In genomic region chr11:359181-359714, GRCh38 we compare ENCODE assay signal across 17 cellular contexts. TPM values are rescaled to one million over a fixed set of nuclear protein-coding genes. Genes with fewer than 3 reads are reported as not detected.
A peak's percentile ranks its signal among the peaks of the same experiment; 100 is the strongest.
DNase-seq lines count a peak whose midpoint lies in the region; ATAC-seq and TF ChIP-seq lines count a peak whose summit lies in the region.
"Had no signal": no experiment of that assay in that cellular context is flagged by ENCODE, and none has a peak within 500 bp of the region (broad histone marks: within the 10 kb centered on the region; RNA-seq: fewer than 3 reads in every experiment).

No MANE protein-coding gene starts in this region.

- CTCF ChIA-PET in CD4-positive, alpha-beta memory T cell (lab: Charles Lee; ENCODE audit: partially characterized antibody), result interaction anchor here (0.9 to 1.8 kb wide), 3 partner anchors 54 to 108 kb away, joined by 4 to 7 read pairs (median 5); no protein-coding TSS in a partner anchor

- peaks cover 4 to 19% (median 14%) of the 10 kb centered on the region in 4 donors for H3K4me1 Mint-ChIP-seq in CD4-positive, alpha-beta memory T cell
- peaks cover 17% of the 10 kb centered on the region for H3K4me1 Mint-ChIP-seq in activated naive CD8-positive, alpha-beta T cell treated with anti-CD3 and anti-CD28 coated beads, Interleukin-2, amount 10 ng/mL, durations not matched to agents 7 days and 5 days
- H3K4me1 Mint-ChIP-seq in natural killer cell treated with Interleukin-12 subunit alpha and Interleukin-12 subunit beta and Interleukin-15 and Interleukin-18, amount 100 ng/mL, for 72 hours (ENCODE audit: low read depth in 2 of 2), result peaks cover 15 to 16% of the 10 kb centered on the region in 2 donors

- no peak for TF ChIP-seq CTCF in vagina (IDR thresholded peaks at IDR 0.05)

- no peaks in the 10 kb centered on the region for H3K27me3 ChIP-seq in CD4-positive, alpha-beta memory T cell (ENCODE audit: insufficient read depth, low read length)
- no peaks in the 10 kb centered on the region for H3K27me3 ChIP-seq in vagina
- H3K27me3 ChIP-seq: upper lobe of left lung had no signal

- peak overlapping the region in 1 of 8 donors; percentile 18 for H3K4me3 Mint-ChIP-seq in CD4-positive, alpha-beta memory T cell
- no peak overlapping the region for H3K4me3 Mint-ChIP-seq in activated naive CD8-positive, alpha-beta T cell treated with anti-CD3 and anti-CD28 coated beads, Interleukin-2, amount 10 ng/mL, durations not matched to agents 7 days and 5 days
- H3K4me3 Mint-ChIP-seq in natural killer cell treated with Interleukin-12 subunit alpha and Interleukin-12 subunit beta and Interleukin-15 and Interleukin-18, amount 100 ng/mL, for 72 hours, result peak overlapping the region; percentile 7
- H3K4me3 Mint-ChIP-seq: brain, endodermal cell had no signal

- H3K36me3 ChIP-seq in CD4-positive, alpha-beta memory T cell (ENCODE audit: insufficient read depth, low read length), result no peaks in the 10 kb centered on the region
- no peaks in the 10 kb centered on the region for H3K36me3 ChIP-seq in vagina
- H3K36me3 ChIP-seq: upper lobe of left lung had no signal

- peaks cover 19% of the 10 kb centered on the region for H3K4me1 ChIP-seq in CD4-positive, alpha-beta memory T cell (ENCODE audit: insufficient read depth, low read length)
- peaks cover 10% of the 10 kb centered on the region for H3K4me1 ChIP-seq in vagina

- H3K9me3 ChIP-seq in CD4-positive, alpha-beta memory T cell (ENCODE audit: control insufficient read depth in 1 of 2, low read length in 2 of 2), result peaks cover 0 to 7% of the 10 kb centered on the region in 2 donors
- H3K9me3 ChIP-seq in vagina, result no peaks in the 10 kb centered on the region

- POLR2A ChIA-PET in CD4-positive, alpha-beta memory T cell (lab: Charles Lee; ENCODE audit: partially characterized antibody), result interaction anchor here (0.6 to 2.2 kb wide), 9 partner anchors 9 to 159 kb away, joined by 3 to 9 read pairs (median 3); no protein-coding TSS in a partner anchor
- POLR2A ChIA-PET in activated naive CD8-positive, alpha-beta T cell treated with anti-CD3 and anti-CD28 coated beads, Interleukin-2, amount 10 ng/mL, durations not matched to agents 7 days and 5 days (lab: Charles Lee), result interaction anchor here (0.6 to 1.8 kb wide), 5 partner anchors 11 to 84 kb away, joined by 3 to 6 read pairs (median 3); partner anchors contain the start of gene IFITM2

- no peak overlapping the region for H3K4me3 ChIP-seq in CD4-positive, alpha-beta memory T cell (ENCODE audit: low read length in 2 of 2)
- no peak overlapping the region for H3K4me3 ChIP-seq in vagina
- H3K4me3 ChIP-seq: upper lobe of left lung had no signal

- H3K27me3 Mint-ChIP-seq in CD4-positive, alpha-beta memory T cell, result no peaks in the 10 kb centered on the region
- H3K27me3 Mint-ChIP-seq in activated naive CD8-positive, alpha-beta T cell treated with anti-CD3 and anti-CD28 coated beads, Interleukin-2, amount 10 ng/mL, durations not matched to agents 7 days and 5 days, result peaks cover 5% of the 10 kb centered on the region
- no peaks in the 10 kb centered on the region for H3K27me3 Mint-ChIP-seq in natural killer cell treated with Interleukin-12 subunit alpha and Interleukin-12 subunit beta and Interleukin-15 and Interleukin-18, amount 100 ng/mL, for 72 hours

- DNase-seq in CD4-positive, alpha-beta memory T cell, result peak in 4 of 5 donors; percentile 20 to 65 (median 30)
- DNase-seq in M059J (ENCODE audit: low read depth), result peak; percentile 43
- DNase-seq in activated naive CD8-positive, alpha-beta T cell treated with anti-CD3 and anti-CD28 coated beads, Interleukin-2, amount 10 ng/mL, durations not matched to agents 7 days and 5 days, result peak; percentile 26
- DNase-seq in natural killer cell treated with Interleukin-12 subunit alpha and Interleukin-12 subunit beta and Interleukin-15 and Interleukin-18, amount 100 ng/mL, for 72 hours (ENCODE audit: low spot score), result no peak
- DNase-seq in NCI-H69 (lab: John Stamatoyannopoulos, UW), result no peak
- no peak for DNase-seq in AG08395 (ENCODE audit: low spot score)
- DNase-seq in RPMI8226, result no peak
- no peak for DNase-seq in vagina (ENCODE audit: extremely low spot score in 2 of 2)
- DNase-seq: activated CD4-positive, alpha-beta T cell treated with anti-CD3 and anti-CD28 coated beads, Interleukin-2, amount 50 U/mL, for 4 hours; Calu3; endodermal cell; left colon; NCI-H1930; NCI-H774; upper lobe of left lung had no signal

- H3K36me3 Mint-ChIP-seq in CD4-positive, alpha-beta memory T cell, result peaks cover 0 to 5% of the 10 kb centered on the region in 2 donors
- H3K36me3 Mint-ChIP-seq in activated naive CD8-positive, alpha-beta T cell treated with anti-CD3 and anti-CD28 coated beads, Interleukin-2, amount 10 ng/mL, durations not matched to agents 7 days and 5 days, result no peaks in the 10 kb centered on the region
- H3K36me3 Mint-ChIP-seq in natural killer cell treated with Interleukin-12 subunit alpha and Interleukin-12 subunit beta and Interleukin-15 and Interleukin-18, amount 100 ng/mL, for 72 hours, result no peaks in the 10 kb centered on the region
- H3K36me3 Mint-ChIP-seq: brain had no signal

- H3K27ac Mint-ChIP-seq in CD4-positive, alpha-beta memory T cell, result peak overlapping the region in 2 of 7 donors; percentile 65 to 72
- H3K27ac Mint-ChIP-seq in activated naive CD8-positive, alpha-beta T cell treated with anti-CD3 and anti-CD28 coated beads, Interleukin-2, amount 10 ng/mL, durations not matched to agents 7 days and 5 days, result no peak overlapping the region
- H3K27ac Mint-ChIP-seq in natural killer cell treated with Interleukin-12 subunit alpha and Interleukin-12 subunit beta and Interleukin-15 and Interleukin-18, amount 100 ng/mL, for 72 hours, result peak overlapping the region in 1 of 2 donors; percentile 7
- H3K27ac Mint-ChIP-seq: brain, endodermal cell had no signal

- no peak for TF ChIP-seq POLR2A in vagina (IDR thresholded peaks at IDR 0.05)

- intact Hi-C loops in CD4-positive, alpha-beta memory T cell (cut with micrococcal nuclease), result no loop called here
- intact Hi-C loops in vagina (cut with DNase I), result loop anchor here (5.0 kb wide), 3 partner anchors 52 to 158 kb away; partner anchors contain the start of genes BET1L, IFITM2 and RIC8A

- no peak overlapping the region for H3K27ac ChIP-seq in CD4-positive, alpha-beta memory T cell (ENCODE audit: low read depth, low read length)
- H3K27ac ChIP-seq in vagina, result no peak overlapping the region
- H3K27ac ChIP-seq: upper lobe of left lung had no signal

- no peak for ATAC-seq in activated naive CD8-positive, alpha-beta T cell treated with anti-CD3 and anti-CD28 coated beads, Interleukin-2, amount 10 ng/mL, durations not matched to agents 7 days and 5 days (ENCODE audit: low read depth)
- peak; percentile 79 to 84 for ATAC-seq in natural killer cell treated with Interleukin-12 subunit alpha and Interleukin-12 subunit beta and Interleukin-15 and Interleukin-18, amount 100 ng/mL, for 72 hours
- ATAC-seq: left colon had no signal

- H3K9me3 Mint-ChIP-seq in CD4-positive, alpha-beta memory T cell, result peaks cover 0 to 6% (median under 1%) of the 10 kb centered on the region in 8 donors
- peaks cover 3% of the 10 kb centered on the region for H3K9me3 Mint-ChIP-seq in activated naive CD8-positive, alpha-beta T cell treated with anti-CD3 and anti-CD28 coated beads, Interleukin-2, amount 10 ng/mL, durations not matched to agents 7 days and 5 days
- no peaks in the 10 kb centered on the region for H3K9me3 Mint-ChIP-seq in natural killer cell treated with Interleukin-12 subunit alpha and Interleukin-12 subunit beta and Interleukin-15 and Interleukin-18, amount 100 ng/mL, for 72 hours

RNA-seq across cellular contexts. Expression of gene B4GALNT4, which starts 10.1 kb away (rescaled TPM):
- total RNA-seq in CD4-positive, alpha-beta memory T cell, result 1 to 10 TPM; 2.2 to 2.4 TPM
- not detected for polyA plus RNA-seq in CD4-positive, alpha-beta memory T cell
- total RNA-seq in M059J (2014; rRNA removed; shearing (Covaris generic)), result 2.8 and 9.4 TPM in 2 replicates
- total RNA-seq in activated naive CD8-positive, alpha-beta T cell treated with anti-CD3 and anti-CD28 coated beads, Interleukin-2, amount 10 ng/mL, durations not matched to agents 7 days and 5 days, result 1 to 10 TPM; 1.1 TPM
- under 1 TPM in 1 of 2 donors, not detected in 1; 0.50 TPM for total RNA-seq in natural killer cell treated with Interleukin-12 subunit alpha and Interleukin-12 subunit beta and Interleukin-15 and Interleukin-18, amount 100 ng/mL, for 72 hours
- 15.5 TPM for total RNA-seq in vagina

RNA-seq across cellular contexts. Expression of gene PKP3, which starts 34.8 kb away (rescaled TPM):
- not detected for total RNA-seq in CD4-positive, alpha-beta memory T cell
- under 1 TPM in 1 of 2 donors, not detected in 1; 0.14 TPM for polyA plus RNA-seq in CD4-positive, alpha-beta memory T cell
- total RNA-seq in M059J (2014; rRNA removed; shearing (Covaris generic)), result 7.9 and 10.6 TPM in 2 replicates
- total RNA-seq in activated naive CD8-positive, alpha-beta T cell treated with anti-CD3 and anti-CD28 coated beads, Interleukin-2, amount 10 ng/mL, durations not matched to agents 7 days and 5 days, result under 1 TPM; 0.30 to 0.45 TPM
- not detected for total RNA-seq in natural killer cell treated with Interleukin-12 subunit alpha and Interleukin-12 subunit beta and Interleukin-15 and Interleukin-18, amount 100 ng/mL, for 72 hours
- 117 TPM for total RNA-seq in vagina
- polyA plus RNA-seq: neural cell had no signal

RNA-seq across cellular contexts. Expression of gene IFITM3, which starts 38.6 kb away (rescaled TPM):
- 1 to 10 TPM; 6.2 to 7.2 TPM for total RNA-seq in CD4-positive, alpha-beta memory T cell
- 100 to 1,000 TPM in 1 of 2 donors, 1 to 10 TPM in 1; 9.1 to 108 TPM for polyA plus RNA-seq in CD4-positive, alpha-beta memory T cell
- total RNA-seq in M059J (2014; rRNA removed; shearing (Covaris generic)), result 821 and 984 TPM in 2 replicates
- 100 to 1,000 TPM; 258 to 267 TPM for total RNA-seq in activated naive CD8-positive, alpha-beta T cell treated with anti-CD3 and anti-CD28 coated beads, Interleukin-2, amount 10 ng/mL, durations not matched to agents 7 days and 5 days
- 10 to 100 TPM; 28.2 to 29.8 TPM for total RNA-seq in natural killer cell treated with Interleukin-12 subunit alpha and Interleukin-12 subunit beta and Interleukin-15 and Interleukin-18, amount 100 ng/mL, for 72 hours
- 908 TPM for total RNA-seq in vagina
- polyA plus RNA-seq: neural cell had no signal

RNA-seq across cellular contexts. Expression of gene IFITM1, which starts 45.4 kb away (rescaled TPM):
- 100 to 1,000 TPM; 119 to 121 TPM for total RNA-seq in CD4-positive, alpha-beta memory T cell
- 1,000 to 10,000 TPM; 2,073 to 2,173 TPM for polyA plus RNA-seq in CD4-positive, alpha-beta memory T cell
- total RNA-seq in M059J (2014; rRNA removed; shearing (Covaris generic)), result 1,883 and 3,156 TPM in 2 replicates
- 1,000 to 10,000 TPM; 1,182 to 1,374 TPM for total RNA-seq in activated naive CD8-positive, alpha-beta T cell treated with anti-CD3 and anti-CD28 coated beads, Interleukin-2, amount 10 ng/mL, durations not matched to agents 7 days and 5 days
- total RNA-seq in natural killer cell treated with Interleukin-12 subunit alpha and Interleukin-12 subunit beta and Interleukin-15 and Interleukin-18, amount 100 ng/mL, for 72 hours, result 10 to 100 TPM; 58.1 to 71.0 TPM
- total RNA-seq in vagina, result 379 TPM

RNA-seq across cellular contexts. Expression of gene IFITM2, which starts 51.6 kb away (rescaled TPM):
- total RNA-seq in CD4-positive, alpha-beta memory T cell, result 100 to 1,000 TPM; 202 to 203 TPM
- polyA plus RNA-seq in CD4-positive, alpha-beta memory T cell, result 1,000 to 10,000 TPM; 2,491 to 3,716 TPM
- 80.0 and 89.8 TPM in 2 replicates for total RNA-seq in M059J (2014; rRNA removed; shearing (Covaris generic))
- 1,000 to 10,000 TPM; 1,890 to 1,949 TPM for total RNA-seq in activated naive CD8-positive, alpha-beta T cell treated with anti-CD3 and anti-CD28 coated beads, Interleukin-2, amount 10 ng/mL, durations not matched to agents 7 days and 5 days
- total RNA-seq in natural killer cell treated with Interleukin-12 subunit alpha and Interleukin-12 subunit beta and Interleukin-15 and Interleukin-18, amount 100 ng/mL, for 72 hours, result 100 to 1,000 TPM in 1 of 2 donors, 10 to 100 TPM in 1; 87.9 to 171 TPM
- total RNA-seq in vagina, result 780 TPM
- polyA plus RNA-seq: neural cell had no signal

Comparison
In these comparisons a context has a peak if more than half of its experiments do, and no peak if none do; other contexts are left out.
1. DNase-seq: peak in CD4-positive, alpha-beta memory T cell (4 of 5), M059J (single experiment) and activated naive CD8-positive, alpha-beta T cell treated with anti-CD3 and anti-CD28 coated beads, Interleukin-2, amount 10 ng/mL, durations not matched to agents 7 days and 5 days (single experiment); none in natural killer cell treated with Interleukin-12 subunit alpha and Interleukin-12 subunit beta and Interleukin-15 and Interleukin-18, amount 100 ng/mL, for 72 hours (single experiment), NCI-H69 (single experiment), AG08395 (single experiment), RPMI8226 (single experiment) and vagina (0 of 2).
2. RNA of gene PKP3, which starts 34.8 kb away (total RNA-seq): 117 TPM in vagina (single experiment); 7.9 to 10.6 TPM in M059J, 0.30 to 0.45 TPM in activated naive CD8-positive, alpha-beta T cell treated with anti-CD3 and anti-CD28 coated beads, Interleukin-2, amount 10 ng/mL, durations not matched to agents 7 days and 5 days, not detected in CD4-positive, alpha-beta memory T cell and not detected in natural killer cell treated with Interleukin-12 subunit alpha and Interleukin-12 subunit beta and Interleukin-15 and Interleukin-18, amount 100 ng/mL, for 72 hours; every median in the first group is over 10 times any median in the second.
3. RNA of gene IFITM3, which starts 38.6 kb away (total RNA-seq): 821 to 984 TPM in M059J, 908 TPM in vagina (single experiment) and 258 to 267 TPM in activated naive CD8-positive, alpha-beta T cell treated with anti-CD3 and anti-CD28 coated beads, Interleukin-2, amount 10 ng/mL, durations not matched to agents 7 days and 5 days; 28.2 to 29.8 TPM in natural killer cell treated with Interleukin-12 subunit alpha and Interleukin-12 subunit beta and Interleukin-15 and Interleukin-18, amount 100 ng/mL, for 72 hours and 6.2 to 7.2 TPM in CD4-positive, alpha-beta memory T cell; every median in the first group is over 4 times any median in the second.